Comparison of ENCODE assay signal across 7 cellular contexts in genomic region chr7:151519765-151520418, GRCh38.
A peak's percentile ranks its signal among the peaks of the same experiment; 100 is the strongest.
DNase-seq lines count a peak whose midpoint lies in the region; ATAC-seq and TF ChIP-seq lines count a peak whose summit lies in the region.

RHEB (minus strand) TSS chr7:151519895; CDS start chr7:151519511, 384 bp downstream.

- ATAC-seq in GM18505 (IDR thresholded peaks at IDR 0.05; ENCODE audit: unreplicated experiment): peak; percentile 69
- peak; percentile 80 for ATAC-seq in HG02981 (IDR thresholded peaks at IDR 0.05; ENCODE audit: unreplicated experiment)

- peak; percentile 43 for TF ChIP-seq POLR2A in GM18505 (IDR thresholded peaks at IDR 0.05; ENCODE audit: borderline replicate concordance, extremely low read depth, insufficient read depth, insufficient read length)

- DNase-seq in NCI-H2029 treated with DMSO at 0.1 percent for 48 hours (lab: John Stamatoyannopoulos, UW): peak; percentile 96
- peak; percentile 92 for DNase-seq in T-helper 9 cell
- peak; percentile 100 for DNase-seq in astrocyte of the hippocampus (ENCODE audit: low read depth, low spot score)
- peak; percentile 97 for DNase-seq in hippocampal formation (lab: John Stamatoyannopoulos, UW)
- peak; percentile 98 for DNase-seq in retina

Comparison
In these comparisons a context has a peak if more than half of its experiments do, and no peak if none do; other contexts are left out.
1. Peak in every context shown above with its lines: DNase-seq and ATAC-seq.